Comparison of ENCODE assay signal across 8 cellular contexts in the genomic region with DNA sequence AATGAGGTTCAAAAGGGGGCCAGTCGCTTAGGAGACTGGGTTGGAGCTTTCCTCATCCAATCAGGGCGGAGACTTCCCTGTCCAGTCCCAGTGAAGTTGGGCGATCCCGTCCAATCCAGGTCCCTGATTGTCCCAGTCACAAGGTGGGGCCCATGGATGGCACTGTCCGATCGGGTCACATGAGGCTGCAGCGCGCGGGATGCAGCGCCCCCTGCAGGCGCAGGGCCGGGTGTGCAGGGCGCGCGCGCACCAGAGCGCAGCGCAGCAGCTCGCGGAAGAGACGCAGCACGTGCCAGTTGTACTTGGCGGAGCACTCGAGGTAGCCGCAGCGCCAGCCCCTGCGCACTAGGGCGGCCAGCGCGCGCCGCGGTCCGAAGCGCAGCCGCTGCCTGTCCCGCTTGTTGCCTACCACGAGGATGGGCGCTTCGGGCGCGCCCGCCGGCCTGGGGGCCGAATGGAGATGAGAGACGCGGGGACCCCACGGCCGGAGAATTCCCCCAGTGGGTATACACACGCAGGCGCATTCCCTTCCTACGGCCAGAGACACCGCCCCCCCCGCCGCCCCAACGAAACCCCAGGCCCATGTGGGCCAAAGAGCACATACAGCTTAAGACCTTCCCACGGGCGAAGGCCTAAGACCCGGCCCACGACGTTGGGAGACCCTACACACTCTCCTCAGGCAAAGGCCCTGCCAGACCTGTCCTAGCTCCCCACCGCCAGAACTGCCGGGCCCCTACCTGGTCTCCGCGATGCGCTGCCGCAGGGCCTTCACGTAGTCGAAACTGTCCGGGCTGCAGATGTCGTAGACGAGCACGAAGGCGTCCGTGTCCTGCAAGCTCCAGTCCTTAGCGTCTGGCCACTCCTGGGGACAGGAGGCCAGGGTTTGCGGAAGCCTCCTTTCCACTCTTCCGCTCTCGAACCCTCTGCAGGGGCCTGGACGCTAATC. TPM values are rescaled to one million over a fixed set of nuclear protein-coding genes. Genes with fewer than 3 reads are reported as not detected.
A peak's percentile ranks its signal among the peaks of the same experiment; 100 is the strongest.
DNase-seq lines count a peak whose midpoint lies in the region; ATAC-seq, FAIRE-seq and TF ChIP-seq lines count a peak whose summit lies in the region.

No MANE protein-coding gene starts in this region.

- H3K4me1 Mint-ChIP-seq in activated T-helper 2 cell treated with anti-CD3 and anti-CD28 coated beads, Interferon-gamma antibody, Interleukin-2, Interleukin-4, amounts not matched to agents 10 μg/mL and 5 μg/mL and 100 μg/mL, durations not matched to agents 14 hours and 24 hours and 36 hours (ENCODE audit: low read depth), result peaks cover 21% of the 10 kb centered on the region

- no peak overlapping the region for H3K23ac ChIP-seq in H1 (ENCODE audit: insufficient read length)

- FAIRE-seq in H1 (lab: Jason Lieb, UNC), result peak; percentile 95
- no peak for FAIRE-seq in GM19239 (lab: Jason Lieb, UNC)

- POLR2A ChIA-PET in H1 (lab: Charles Lee; ENCODE audit: partially characterized antibody), result interaction anchor here (0.6 to 4.4 kb wide), 16 partner anchors 7 to 240 kb away, joined by 3 to 44 read pairs (median 4); a partner anchor contains a TSS

- no peaks in the 10 kb centered on the region; the same call in 1 of the 2 replicates for H3K27me3 ChIP-seq in OCI-LY1 (ENCODE audit: insufficient read depth, low read length)
- peaks cover 29 to 46% (median 43%) of the 10 kb centered on the region in 4 experiments for H3K27me3 ChIP-seq in H1 (replicated peaks in 1 of 4; ENCODE audit: control insufficient read depth in 3 of 4, extremely low read depth in 1 of 4, insufficient read depth in 3 of 4, low read length in 3 of 4)
- peaks cover 14 to 22% of the 10 kb centered on the region in 2 donors for H3K27me3 ChIP-seq in mucosa of rectum (ENCODE audit: control insufficient read depth in 2 of 2, insufficient read depth in 2 of 2, low read length in 2 of 2)

- no peaks in the 10 kb centered on the region for H3K9me2 ChIP-seq in OCI-LY1 (ENCODE audit: low read depth, low read length)

- TF ChIP-seq EP300 in H1 (IDR thresholded peaks at IDR 0.05; ENCODE audit: borderline replicate concordance in 1 of 2, low read depth in 2 of 2, low read length in 2 of 2), result no peak

- H3K79me2 ChIP-seq in OCI-LY1 (ENCODE audit: insufficient read depth, low read length) (no peaks in the 10 kb centered on the region), H1 (ENCODE audit: control insufficient read depth in 1 of 2, insufficient read depth in 2 of 2, low read length in 2 of 2) (no peaks in the 10 kb centered on the region)

- no peak for TF ChIP-seq POLR2A in H1 (IDR thresholded peaks at IDR 0.05; ENCODE audit: control extremely low read depth in 1 of 2, low read depth in 2 of 2, low read length in 2 of 2)

- H3K4me3 Mint-ChIP-seq in activated T-helper 2 cell treated with anti-CD3 and anti-CD28 coated beads, Interferon-gamma antibody, Interleukin-2, Interleukin-4, amounts not matched to agents 10 μg/mL and 5 μg/mL and 100 μg/mL, durations not matched to agents 14 hours and 24 hours and 36 hours (ENCODE audit: low read depth), result no peak overlapping the region

- H3K4me1 ChIP-seq in OCI-LY1 (ENCODE audit: insufficient read depth, low read length, severe bottlenecking) (no peaks in the 10 kb centered on the region), H1 (replicated peaks in 1 of 4; ENCODE audit: control insufficient read depth in 3 of 4, insufficient read depth in 4 of 4, low read length in 3 of 4) (peaks cover 0 to 16% (median 9%) of the 10 kb centered on the region in 4 experiments; a peak in 6 of 7 replicates), mucosa of rectum (ENCODE audit: control insufficient read depth in 2 of 2, insufficient read depth in 2 of 2, low read length in 2 of 2) (peaks cover 49 to 58% of the 10 kb centered on the region in 2 donors)

- H3K4ac ChIP-seq in H1 (replicated peaks; ENCODE audit: insufficient read length, low read depth, low read length), result no peak overlapping the region

- no peak overlapping the region for H4K5ac ChIP-seq in H1 (ENCODE audit: insufficient read length, low read depth, low read length)

- H2AFZ ChIP-seq in OCI-LY1 (ENCODE audit: low read length) (no peak overlapping the region), H1 (ENCODE audit: low read length) (no peak overlapping the region)

- TF ChIP-seq CTCF in OCI-LY1 (IDR thresholded peaks at IDR 0.05; ENCODE audit: low read length) (peak; percentile 39), H1 (IDR thresholded peaks at IDR 0.05; ENCODE audit: control extremely low read depth in 1 of 3, insufficient read depth in 1 of 3, low read depth in 1 of 3, low read length in 3 of 3) (peak; percentile 93 to 99 (median 96))

- H3K56ac ChIP-seq in H1 (replicated peaks; ENCODE audit: insufficient read length, low read depth, low read length), result no peak overlapping the region

- peaks cover 6% of the 10 kb centered on the region; the same call in 1 of the 2 replicates for H3K23me2 ChIP-seq in H1 (ENCODE audit: low read depth, low read length)

- no peaks in the 10 kb centered on the region for H3F3A ChIP-seq in OCI-LY1 (ENCODE audit: insufficient read depth, low read length)

- H3K9me3 Mint-ChIP-seq in activated T-helper 2 cell treated with anti-CD3 and anti-CD28 coated beads, Interferon-gamma antibody, Interleukin-2, Interleukin-4, amounts not matched to agents 10 μg/mL and 5 μg/mL and 100 μg/mL, durations not matched to agents 14 hours and 24 hours and 36 hours, result no peaks in the 10 kb centered on the region

- H3K27ac ChIP-seq in OCI-LY1 (ENCODE audit: low read depth, low read length, poor library complexity, severe bottlenecking) (no peak overlapping the region), H1 (ENCODE audit: low read depth, low read length) (no peak overlapping the region), mucosa of rectum (ENCODE audit: low read depth in 2 of 2, low read length in 2 of 2) (no peak overlapping the region)

- CTCF ChIA-PET in H1 (lab: Charles Lee; ENCODE audit: partially characterized antibody), result interaction anchor here (0.6 to 4.1 kb wide), 27 partner anchors 8 to 785 kb away, joined by 3 to 41 read pairs (median 3); a partner anchor contains a TSS

- peak; percentile 71 to 82 for TF ChIP-seq RAD21 in H1 (IDR thresholded peaks at IDR 0.05 in 1 of 2, conservative IDR thresholded peaks at IDR 0.05 in 1 of 2; ENCODE audit: low read depth in 2 of 2, low read length in 2 of 2)

- H2BK12ac ChIP-seq in H1 (ENCODE audit: low read depth, low read length), result no peak overlapping the region

- peak; percentile 74 for DNase-seq in CD1c-positive myeloid dendritic cell (ENCODE audit: extremely low spot score)
- peak; percentile 81 to 88 for DNase-seq in H1 (ENCODE audit: low read depth in 1 of 2, low spot score in 2 of 2)
- DNase-seq in GM19239 (ENCODE audit: insufficient read length, low spot score), result no peak
- no peak for DNase-seq in activated T-helper 2 cell treated with anti-CD3 and anti-CD28 coated beads, Interferon-gamma antibody, Interleukin-2, Interleukin-4, amounts not matched to agents 10 μg/mL and 5 μg/mL and 100 μg/mL, durations not matched to agents 14 hours and 24 hours and 36 hours (ENCODE audit: low spot score)
- no peak for DNase-seq in mesenteric fat pad (ENCODE audit: low spot score)

- H3K4me2 ChIP-seq in OCI-LY1 (ENCODE audit: low read length) (no peak overlapping the region), H1 (ENCODE audit: insufficient read depth in 1 of 2, low read depth in 2 of 2, low read length in 2 of 2) (no peak overlapping the region; a peak in 1 of 4 replicates)

- no peak overlapping the region for H3K9ac ChIP-seq in OCI-LY1 (ENCODE audit: low read length)
- H3K9ac ChIP-seq in H1 (replicated peaks in 1 of 4; ENCODE audit: extremely low read depth in 1 of 4, low read depth in 3 of 4, low read length in 3 of 4), result no peak overlapping the region; a peak in 1 of 7 replicates
- no peak overlapping the region for H3K9ac ChIP-seq in mucosa of rectum (ENCODE audit: low read depth in 1 of 2, low read length in 2 of 2)

- no peak overlapping the region for H3K18ac ChIP-seq in H1 (ENCODE audit: extremely low read depth, low read length)

- no peaks in the 10 kb centered on the region for H3K79me1 ChIP-seq in H1 (ENCODE audit: low read depth, low read length)

- H2BK120ac ChIP-seq in H1 (replicated peaks; ENCODE audit: low read depth, low read length), result no peak overlapping the region

- no peak overlapping the region for H3K27ac Mint-ChIP-seq in activated T-helper 2 cell treated with anti-CD3 and anti-CD28 coated beads, Interferon-gamma antibody, Interleukin-2, Interleukin-4, amounts not matched to agents 10 μg/mL and 5 μg/mL and 100 μg/mL, durations not matched to agents 14 hours and 24 hours and 36 hours

- H2AK5ac ChIP-seq in H1 (ENCODE audit: low read depth, low read length), result 0 out of 2 replicates have a peak overlapping the region, but pooled peaks have one; percentile 9

- no peak overlapping the region for H2BK15ac ChIP-seq in H1 (ENCODE audit: low read length)

- H2BK5ac ChIP-seq in H1 (ENCODE audit: low read depth, low read length), result no peak overlapping the region

- H4K8ac ChIP-seq in H1 (ENCODE audit: extremely low read depth, insufficient read depth, low read length), result peak overlapping the region; percentile 63; the same call in 1 of the 2 replicates

- H3K14ac ChIP-seq in H1 (ENCODE audit: insufficient read length), result no peak overlapping the region

- H2BK20ac ChIP-seq in H1 (ENCODE audit: low read length), result no peak overlapping the region

- H3K36me3 ChIP-seq in OCI-LY1 (ENCODE audit: insufficient read depth, low read length) (no peaks in the 10 kb centered on the region), H1 (ENCODE audit: control insufficient read depth in 2 of 4, insufficient read depth in 4 of 4, low read length in 3 of 4) (peaks cover 0 to 12% (median 0%) of the 10 kb centered on the region in 4 experiments; a peak in 1 of 8 replicates), mucosa of rectum (ENCODE audit: control insufficient read depth in 2 of 2, insufficient read depth in 2 of 2, low read length in 2 of 2) (no peaks in the 10 kb centered on the region)

- H3K27me3 Mint-ChIP-seq in activated T-helper 2 cell treated with anti-CD3 and anti-CD28 coated beads, Interferon-gamma antibody, Interleukin-2, Interleukin-4, amounts not matched to agents 10 μg/mL and 5 μg/mL and 100 μg/mL, durations not matched to agents 14 hours and 24 hours and 36 hours (ENCODE audit: low read depth), result peaks cover 43% of the 10 kb centered on the region

- no peak overlapping the region for H4K91ac ChIP-seq in H1 (replicated peaks; ENCODE audit: insufficient read length, low read length)

- no peak for ATAC-seq in GM18520 (IDR thresholded peaks at IDR 0.05; ENCODE audit: unreplicated experiment)

- H3K36me3 Mint-ChIP-seq in activated T-helper 2 cell treated with anti-CD3 and anti-CD28 coated beads, Interferon-gamma antibody, Interleukin-2, Interleukin-4, amounts not matched to agents 10 μg/mL and 5 μg/mL and 100 μg/mL, durations not matched to agents 14 hours and 24 hours and 36 hours (ENCODE audit: low read depth), result no peaks in the 10 kb centered on the region

- H3K9me3 ChIP-seq in OCI-LY1 (ENCODE audit: low read length) (no peaks in the 10 kb centered on the region), H1 (ENCODE audit: insufficient read depth in 2 of 2, low read depth in 1 of 2, low read length in 1 of 2) (peaks cover 7 to 8% of the 10 kb centered on the region in 2 experiments; a peak in 3 of 4 replicates), mucosa of rectum (ENCODE audit: control insufficient read depth in 2 of 2, low read length in 2 of 2) (no peaks in the 10 kb centered on the region)

- intact Hi-C loops in activated T-helper 2 cell treated with anti-CD3 and anti-CD28 coated beads, Interferon-gamma antibody, Interleukin-2, Interleukin-4, amounts not matched to agents 10 μg/mL and 5 μg/mL and 100 μg/mL, durations not matched to agents 14 hours and 24 hours and 36 hours (cut with micrococcal nuclease), result loop anchor here (5.0 kb wide), 1 partner anchor 41 kb away; no protein-coding TSS in a partner anchor

- no peaks in the 10 kb centered on the region for H4K20me1 ChIP-seq in OCI-LY1 (ENCODE audit: insufficient read depth, low read length)
- peaks cover 6 to 13% of the 10 kb centered on the region in 2 experiments for H4K20me1 ChIP-seq in H1 (replicated peaks in 1 of 2; ENCODE audit: control insufficient read depth in 1 of 2, insufficient read depth in 2 of 2, low read length in 2 of 2)

- H3K4me3 ChIP-seq in OCI-LY1 (ENCODE audit: low read depth, low read length, poor library complexity, severe bottlenecking) (no peak overlapping the region), H1 (ENCODE audit: extremely low read depth in 1 of 4, insufficient read depth in 2 of 4, low read depth in 3 of 4, low read length in 4 of 4) (no peak overlapping the region), mucosa of rectum (ENCODE audit: low read length in 2 of 2) (peak overlapping the region; percentile 6 to 26)

- 49% methylated on average over 55 of the region's 80 CpGs; no CpG with 5 or more reads in 1 of the 2 experiments for WGBS in H1 (ENCODE audit: extremely low coverage in 1 of 2, insufficient coverage in 1 of 2, insufficient read length in 1 of 2, insufficient replicate concordance in 2 of 2, low coverage in 1 of 2, low lambda C conversion rate in 2 of 2, missing lambda C conversion rate in 1 of 2), 2 experiments

RNA-seq across cellular contexts. Expression of a gene that starts 2.1 kb away (rescaled TPM):
- 1.4 and 1.5 TPM in 2 replicates for total RNA-seq in H1 (2021; fragmentation: NEBNext Ultra II Directional; extraction: Animal tissue kit (Norgen Biotek cat#: 25700))
- polyA plus RNA-seq in H1 (2011; rRNA removed), result 1.1 and 1.6 TPM in 2 replicates
- 1.0 TPM for polyA plus RNA-seq in H1 (2011; cell fraction: cytosol; rRNA removed)
- 2.4 TPM for polyA plus RNA-seq in H1 (2011; cell fraction: nucleus; rRNA removed)
- polyA plus RNA-seq in H1 (2012, experiment 1 of 2), result 0.26 to 0.58 TPM (median 0.39 TPM) in 4 replicates
- 0.21 TPM for polyA plus RNA-seq in H1 (2012, experiment 2 of 2)
- 1.1 TPM for polyA plus RNA-seq in H1 (2013, experiment 1 of 2)
- 1.0 TPM for polyA plus RNA-seq in H1 (2013, experiment 2 of 2)
- polyA minus RNA-seq in H1 (2011; rRNA and poly(A)+ RNA removed), result not detected in 2 replicates
- polyA minus RNA-seq in H1 (2011; cell fraction: cytosol; rRNA and poly(A)+ RNA removed), result not detected
- polyA minus RNA-seq in H1 (2011; cell fraction: nucleus; rRNA and poly(A)+ RNA removed), result 0.80 TPM
- total RNA-seq in activated T-helper 2 cell treated with anti-CD3 and anti-CD28 coated beads, Interferon-gamma antibody, Interleukin-2, Interleukin-4, amounts not matched to agents 10 μg/mL and 5 μg/mL and 100 μg/mL, durations not matched to agents 14 hours and 24 hours and 36 hours, result 0.46 and 0.52 TPM in 2 replicates
- 1.9 TPM for total RNA-seq in mesenteric fat pad

RNA-seq across cellular contexts. Expression of a gene that starts 6.9 kb away (rescaled TPM):
- total RNA-seq in H1 (2021; fragmentation: NEBNext Ultra II Directional; extraction: Animal tissue kit (Norgen Biotek cat#: 25700)), result 9.7 and 10.1 TPM in 2 replicates
- polyA plus RNA-seq in H1 (2011; rRNA removed), result 3.6 and 6.8 TPM in 2 replicates
- polyA plus RNA-seq in H1 (2011; cell fraction: cytosol; rRNA removed), result 3.9 TPM
- polyA plus RNA-seq in H1 (2011; cell fraction: nucleus; rRNA removed), result 16.7 TPM
- polyA plus RNA-seq in H1 (2012, experiment 1 of 2), result 4.0 to 5.7 TPM (median 5.3 TPM) in 4 replicates
- polyA plus RNA-seq in H1 (2012, experiment 2 of 2), result 4.1 TPM
- polyA plus RNA-seq in H1 (2013, experiment 1 of 2), result 8.9 TPM
- 8.0 TPM for polyA plus RNA-seq in H1 (2013, experiment 2 of 2)
- polyA minus RNA-seq in H1 (2011; rRNA and poly(A)+ RNA removed), result 1.3 and 2.9 TPM in 2 replicates
- 2.5 TPM for polyA minus RNA-seq in H1 (2011; cell fraction: cytosol; rRNA and poly(A)+ RNA removed)
- 3.7 TPM for polyA minus RNA-seq in H1 (2011; cell fraction: nucleus; rRNA and poly(A)+ RNA removed)
- 3.0 and 3.4 TPM in 2 replicates for total RNA-seq in activated T-helper 2 cell treated with anti-CD3 and anti-CD28 coated beads, Interferon-gamma antibody, Interleukin-2, Interleukin-4, amounts not matched to agents 10 μg/mL and 5 μg/mL and 100 μg/mL, durations not matched to agents 14 hours and 24 hours and 36 hours
- total RNA-seq in mesenteric fat pad, result 36.2 TPM

RNA-seq across cellular contexts. Expression of a gene that starts 45.3 kb away (rescaled TPM):
- 385 and 387 TPM in 2 replicates for total RNA-seq in H1 (2021; fragmentation: NEBNext Ultra II Directional; extraction: Animal tissue kit (Norgen Biotek cat#: 25700))
- 646 and 930 TPM in 2 replicates for polyA plus RNA-seq in H1 (2011; rRNA removed)
- 525 TPM for polyA plus RNA-seq in H1 (2011; cell fraction: cytosol; rRNA removed)
- 1,044 TPM for polyA plus RNA-seq in H1 (2011; cell fraction: nucleus; rRNA removed)
- 380 to 507 TPM (median 400 TPM) in 4 replicates for polyA plus RNA-seq in H1 (2012, experiment 1 of 2)
- polyA plus RNA-seq in H1 (2012, experiment 2 of 2), result 92.9 TPM
- 297 TPM for polyA plus RNA-seq in H1 (2013, experiment 1 of 2)
- polyA plus RNA-seq in H1 (2013, experiment 2 of 2), result 268 TPM
- polyA minus RNA-seq in H1 (2011; rRNA and poly(A)+ RNA removed), result 575 and 704 TPM in 2 replicates
- polyA minus RNA-seq in H1 (2011; cell fraction: cytosol; rRNA and poly(A)+ RNA removed), result 228 TPM
- polyA minus RNA-seq in H1 (2011; cell fraction: nucleus; rRNA and poly(A)+ RNA removed), result 291 TPM
- total RNA-seq in activated T-helper 2 cell treated with anti-CD3 and anti-CD28 coated beads, Interferon-gamma antibody, Interleukin-2, Interleukin-4, amounts not matched to agents 10 μg/mL and 5 μg/mL and 100 μg/mL, durations not matched to agents 14 hours and 24 hours and 36 hours, result 425 and 436 TPM in 2 replicates
- 191 TPM for total RNA-seq in mesenteric fat pad

RNA-seq across cellular contexts. Expression of a gene that starts 45.6 kb away (rescaled TPM):
- 72.1 and 75.7 TPM in 2 replicates for total RNA-seq in H1 (2021; fragmentation: NEBNext Ultra II Directional; extraction: Animal tissue kit (Norgen Biotek cat#: 25700))
- polyA plus RNA-seq in H1 (2011; rRNA removed), result 117 and 171 TPM in 2 replicates
- polyA plus RNA-seq in H1 (2011; cell fraction: cytosol; rRNA removed), result 128 TPM
- 161 TPM for polyA plus RNA-seq in H1 (2011; cell fraction: nucleus; rRNA removed)
- polyA plus RNA-seq in H1 (2012, experiment 1 of 2), result 64.0 to 89.1 TPM (median 81.6 TPM) in 4 replicates
- 70.6 TPM for polyA plus RNA-seq in H1 (2012, experiment 2 of 2)
- 69.3 TPM for polyA plus RNA-seq in H1 (2013, experiment 1 of 2)
- 69.0 TPM for polyA plus RNA-seq in H1 (2013, experiment 2 of 2)
- polyA minus RNA-seq in H1 (2011; rRNA and poly(A)+ RNA removed), result 20.8 and 28.6 TPM in 2 replicates
- polyA minus RNA-seq in H1 (2011; cell fraction: cytosol; rRNA and poly(A)+ RNA removed), result 29.9 TPM
- 42.7 TPM for polyA minus RNA-seq in H1 (2011; cell fraction: nucleus; rRNA and poly(A)+ RNA removed)
- total RNA-seq in activated T-helper 2 cell treated with anti-CD3 and anti-CD28 coated beads, Interferon-gamma antibody, Interleukin-2, Interleukin-4, amounts not matched to agents 10 μg/mL and 5 μg/mL and 100 μg/mL, durations not matched to agents 14 hours and 24 hours and 36 hours, result 46.0 and 48.0 TPM in 2 replicates
- 19.2 TPM for total RNA-seq in mesenteric fat pad

Comparison
In these comparisons a context has a peak if more than half of its experiments do, and no peak if none do; other contexts are left out.
1. DNase-seq: peak in CD1c-positive myeloid dendritic cell (single experiment) and H1 (2 of 2); none in GM19239 (single experiment), activated T-helper 2 cell treated with anti-CD3 and anti-CD28 coated beads, Interferon-gamma antibody, Interleukin-2, Interleukin-4, amounts not matched to agents 10 μg/mL and 5 μg/mL and 100 μg/mL, durations not matched to agents 14 hours and 24 hours and 36 hours (single experiment) and mesenteric fat pad (single experiment).
2. H3K4me3 ChIP-seq: peak in mucosa of rectum (2 of 2); none in OCI-LY1 (single experiment) and H1 (0 of 4).